Comparison of ENCODE assay signal across 12 cellular contexts in genomic region chr2:188787661-188788044, GRCh38.
A peak's percentile ranks its signal among the peaks of the same experiment; 100 is the strongest.
DNase-seq lines count a peak whose midpoint lies in the region; ATAC-seq and TF ChIP-seq lines count a peak whose summit lies in the region.
"Had no signal": no experiment of that assay in that cellular context is flagged by ENCODE, and none has a peak within 500 bp of the region (broad histone marks: within the 10 kb centered on the region; RNA-seq: fewer than 3 reads in every experiment).

No MANE protein-coding gene starts in this region.

- no peak overlapping the region for H3K4me2 ChIP-seq in mammary epithelial cell (ENCODE audit: insufficient read depth, low read depth, low read length)

- in situ Hi-C loops in mammary epithelial cell (cut with MboI; ENCODE audit: low sequenced_read_pairs in 2 of 2), result no loop called here

- H3K4me1 ChIP-seq in mammary epithelial cell (ENCODE audit: insufficient read depth, low read length), result peaks cover 16% of the 10 kb centered on the region
- no peaks in the 10 kb centered on the region for H3K4me1 ChIP-seq in psoas muscle
- H3K4me1 ChIP-seq in CD8-positive, alpha-beta T cell (ENCODE audit: insufficient read depth, low read length), result no peaks in the 10 kb centered on the region

- no peaks in the 10 kb centered on the region for H3K27me3 ChIP-seq in mammary epithelial cell (ENCODE audit: insufficient read depth, low read length)
- no peaks in the 10 kb centered on the region for H3K27me3 ChIP-seq in psoas muscle (ENCODE audit: insufficient read depth in 3 of 3, low read length in 2 of 3)
- no peaks in the 10 kb centered on the region for H3K27me3 ChIP-seq in CD8-positive, alpha-beta T cell (ENCODE audit: insufficient read depth, low read length)

- no peak overlapping the region for H3K4me3 ChIP-seq in mammary epithelial cell (replicated peaks in 1 of 3; ENCODE audit: insufficient read depth in 1 of 3, low read depth in 2 of 3, low read length in 3 of 3)
- H3K4me3 ChIP-seq in fibroblast of villous mesenchyme (ENCODE audit: low read depth, low read length), result peak overlapping the region; percentile 24
- peak overlapping the region; percentile 29 for H3K4me3 ChIP-seq in psoas muscle
- H3K4me3 ChIP-seq in CD8-positive, alpha-beta T cell (ENCODE audit: low read depth, low read length), result no peak overlapping the region

- no peak overlapping the region for H3K4me3 Mint-ChIP-seq in MCF 10A (ENCODE audit: unreplicated experiment)
- no peak overlapping the region for H3K4me3 Mint-ChIP-seq in glutamatergic neuron (ENCODE audit: unreplicated experiment)
- no peak overlapping the region for H3K4me3 Mint-ChIP-seq in CD8-positive, alpha-beta T cell
- H3K4me3 Mint-ChIP-seq: activated T-cell treated with anti-CD3 and anti-CD28 coated beads, Interleukin-2, amount 50 U/mL, for 72 hours; naive thymus-derived CD4-positive, alpha-beta T cell; stimulated activated naive CD8-positive, alpha-beta T cell treated with anti-CD3 and anti-CD28 coated beads, Interleukin-15, Interleukin-2, amounts not matched to agents 100 ng/mL and 50 ng/mL, for 24 hours had no signal

- no peaks in the 10 kb centered on the region for H3K9me3 ChIP-seq in mammary epithelial cell (replicated peaks; ENCODE audit: insufficient read depth, low read length)
- no peaks in the 10 kb centered on the region for H3K9me3 ChIP-seq in psoas muscle
- H3K9me3 ChIP-seq in CD8-positive, alpha-beta T cell (ENCODE audit: low read length), result no peaks in the 10 kb centered on the region

- H3K36me3 ChIP-seq in mammary epithelial cell (ENCODE audit: insufficient read depth, low read length) (no peaks in the 10 kb centered on the region), psoas muscle (ENCODE audit: insufficient read depth in 1 of 2, low read depth in 1 of 2) (no peaks in the 10 kb centered on the region)
- H3K36me3 ChIP-seq in CD8-positive, alpha-beta T cell (ENCODE audit: insufficient read depth, low read length), result no peaks in the 10 kb centered on the region

- H3K27me3 Mint-ChIP-seq in MCF 10A (ENCODE audit: insufficient read depth, unreplicated experiment) (no peaks in the 10 kb centered on the region), glutamatergic neuron (ENCODE audit: unreplicated experiment) (no peaks in the 10 kb centered on the region)
- no peaks in the 10 kb centered on the region for H3K27me3 Mint-ChIP-seq in CD8-positive, alpha-beta T cell (ENCODE audit: low read depth)
- H3K27me3 Mint-ChIP-seq: naive thymus-derived CD4-positive, alpha-beta T cell; stimulated activated naive CD8-positive, alpha-beta T cell treated with anti-CD3 and anti-CD28 coated beads, Interleukin-15, Interleukin-2, amounts not matched to agents 100 ng/mL and 50 ng/mL, for 24 hours had no signal

- CTCF ChIA-PET in MCF 10A (lab: Yijun Ruan, JAX), result interaction anchor here (1.1 kb wide), 1 partner anchor 60 kb away, joined by 4 read pairs; no protein-coding TSS in a partner anchor
- CTCF ChIA-PET in mammary epithelial cell (lab: Charles Lee; ENCODE audit: low non-redundant PET), result no interaction called here
- CTCF ChIA-PET in CD8-positive, alpha-beta T cell (lab: Charles Lee), result no interaction called here

- H3K9me3 Mint-ChIP-seq in MCF 10A (ENCODE audit: unreplicated experiment) (no peaks in the 10 kb centered on the region), glutamatergic neuron (ENCODE audit: unreplicated experiment) (no peaks in the 10 kb centered on the region)
- H3K9me3 Mint-ChIP-seq in CD8-positive, alpha-beta T cell, result no peaks in the 10 kb centered on the region
- H3K9me3 Mint-ChIP-seq: activated T-cell treated with anti-CD3 and anti-CD28 coated beads, Interleukin-2, amount 50 U/mL, for 72 hours had no signal

- H3K27ac ChIP-seq in mammary epithelial cell (ENCODE audit: insufficient read depth, low read depth, low read length), result no peak overlapping the region
- H3K27ac ChIP-seq in psoas muscle, result peak overlapping the region; percentile 54
- H3K27ac ChIP-seq in CD8-positive, alpha-beta T cell (ENCODE audit: low read depth, low read length), result no peak overlapping the region

- TF ChIP-seq CTCF in MCF 10A (IDR thresholded peaks at IDR 0.05; ENCODE audit: unreplicated experiment) (no peak), mammary epithelial cell (conservative IDR thresholded peaks at IDR 0.05 in 1 of 2, IDR thresholded peaks at IDR 0.05 in 1 of 2; ENCODE audit: extremely low read depth in 1 of 2, insufficient read depth in 1 of 2, low read depth in 1 of 2, low read length in 2 of 2) (no peak), fibroblast of villous mesenchyme (IDR thresholded peaks at IDR 0.05; ENCODE audit: insufficient read depth, low read depth, low read length) (no peak), psoas muscle (IDR thresholded peaks at IDR 0.05) (no peak), glutamatergic neuron (IDR thresholded peaks at IDR 0.05; ENCODE audit: partially characterized antibody, unreplicated experiment) (no peak)
- no peak for TF ChIP-seq CTCF in CD8-positive, alpha-beta T cell (IDR thresholded peaks at IDR 0.05)

- H2AFZ ChIP-seq in mammary epithelial cell (ENCODE audit: low read depth, low read length), result no peak overlapping the region

- BruUV-seq in MCF 10A (replicated peaks; lab: Mats Ljungman, UMichigan), result no TSS peak
- no TSS peak for BruUV-seq in mammary epithelial cell (replicated peaks; lab: Mats Ljungman, UMichigan)

- no peaks in the 10 kb centered on the region for H4K20me1 ChIP-seq in mammary epithelial cell (ENCODE audit: insufficient read depth, low read length)

- POLR2A ChIA-PET in MCF 10A (lab: Yijun Ruan, JAX), result interaction anchor here (0.6 to 1.7 kb wide), 8 partner anchors 17 to 311 kb away, joined by 3 to 5 read pairs (median 4); no protein-coding TSS in a partner anchor
- POLR2A ChIA-PET in CD8-positive, alpha-beta T cell (lab: Charles Lee), result no interaction called here

- no peaks in the 10 kb centered on the region for H3K79me2 ChIP-seq in mammary epithelial cell (ENCODE audit: insufficient read depth, low read length)

- DNase-seq in MCF 10A (ENCODE audit: unreplicated experiment), result no peak
- no peak for DNase-seq in mammary epithelial cell
- peak; percentile 79 for DNase-seq in fibroblast of villous mesenchyme (ENCODE audit: low read depth)
- DNase-seq in psoas muscle, result no peak
- no peak for DNase-seq in glutamatergic neuron
- no peak for DNase-seq in NCI-H2227 treated with DMSO at 0.1 percent for 48 hours (lab: John Stamatoyannopoulos, UW)
- DNase-seq in stimulated activated CD4-positive, alpha-beta T cell treated with anti-CD3 and anti-CD28 coated beads, Interleukin-12 subunit alpha, Interleukin-12 subunit beta, amount 100 ng/mL, for 4 hours, result no peak
- DNase-seq in CD8-positive, alpha-beta T cell, result no peak
- DNase-seq: activated T-cell treated with anti-CD3 and anti-CD28 coated beads, Interleukin-2, amount 50 U/mL, for 72 hours; naive thymus-derived CD4-positive, alpha-beta T cell; NCI-H2107 had no signal

- no peaks in the 10 kb centered on the region for H3K36me3 Mint-ChIP-seq in MCF 10A (ENCODE audit: insufficient read depth, unreplicated experiment)
- no peaks in the 10 kb centered on the region for H3K36me3 Mint-ChIP-seq in glutamatergic neuron (ENCODE audit: unreplicated experiment)
- no peaks in the 10 kb centered on the region for H3K36me3 Mint-ChIP-seq in CD8-positive, alpha-beta T cell
- H3K36me3 Mint-ChIP-seq: naive thymus-derived CD4-positive, alpha-beta T cell had no signal

- H3K4me1 Mint-ChIP-seq in MCF 10A (ENCODE audit: insufficient read depth, unreplicated experiment), result peaks cover 46% of the 10 kb centered on the region
- H3K4me1 Mint-ChIP-seq in glutamatergic neuron (ENCODE audit: low read depth, unreplicated experiment), result peaks cover 3% of the 10 kb centered on the region
- H3K4me1 Mint-ChIP-seq in CD8-positive, alpha-beta T cell (ENCODE audit: low read depth), result no peaks in the 10 kb centered on the region
- H3K4me1 Mint-ChIP-seq: naive thymus-derived CD4-positive, alpha-beta T cell had no signal

- dilution Hi-C loops in mammary epithelial cell (cut with HindIII; ENCODE audit: low sequenced_read_pairs), result no loop called here

- ATAC-seq in psoas muscle, result peak in 2 of 4 donors; percentile 52 to 70
- ATAC-seq in CD8-positive, alpha-beta T cell, result no peak
- ATAC-seq: activated T-cell treated with anti-CD3 and anti-CD28 coated beads, Interleukin-2, amount 50 U/mL, for 72 hours; naive thymus-derived CD4-positive, alpha-beta T cell had no signal

- intact Hi-C loops in MCF 10A (cut with micrococcal nuclease) (no loop called here), mammary epithelial cell (cut with micrococcal nuclease) (no loop called here), psoas muscle (cut with DNase I) (loop anchor here in 1 of 2 donors (10.0 kb wide), 1 partner anchor 187 kb away; the partner anchor contains the start of gene COL3A1)
- intact Hi-C loops in CD8-positive, alpha-beta T cell (cut with DNase I, micrococcal nuclease), result no loop called here

- 21% methylated on average over 2 of the region's 2 CpGs for WGBS in mammary epithelial cell (ENCODE audit: low coverage, missing lambda C conversion rate)
- 4 to 9% (median 8%) methylated on average over 2 of the region's 2 CpGs for WGBS in psoas muscle, 3 donors

- H3K27ac Mint-ChIP-seq in MCF 10A (ENCODE audit: low read depth, unreplicated experiment) (peak overlapping the region; percentile 43), glutamatergic neuron (ENCODE audit: unreplicated experiment) (no peak overlapping the region)
- no peak overlapping the region for H3K27ac Mint-ChIP-seq in CD8-positive, alpha-beta T cell
- H3K27ac Mint-ChIP-seq: activated T-cell treated with anti-CD3 and anti-CD28 coated beads, Interleukin-2, amount 50 U/mL, for 72 hours; naive thymus-derived CD4-positive, alpha-beta T cell; stimulated activated naive CD8-positive, alpha-beta T cell treated with anti-CD3 and anti-CD28 coated beads, Interleukin-15, Interleukin-2, amounts not matched to agents 100 ng/mL and 50 ng/mL, for 24 hours had no signal

- no peak overlapping the region for H3K9ac ChIP-seq in mammary epithelial cell (ENCODE audit: insufficient read depth, low read length)

Comparison
In these comparisons a context has a peak if more than half of its experiments do, and no peak if none do; other contexts are left out.
1. H3K4me3 ChIP-seq: peak in fibroblast of villous mesenchyme (single experiment) and psoas muscle (single experiment); none in mammary epithelial cell (0 of 3) and CD8-positive, alpha-beta T cell (single experiment).